8 cellular contexts compared by ENCODE assay signal in the genomic region with DNA sequence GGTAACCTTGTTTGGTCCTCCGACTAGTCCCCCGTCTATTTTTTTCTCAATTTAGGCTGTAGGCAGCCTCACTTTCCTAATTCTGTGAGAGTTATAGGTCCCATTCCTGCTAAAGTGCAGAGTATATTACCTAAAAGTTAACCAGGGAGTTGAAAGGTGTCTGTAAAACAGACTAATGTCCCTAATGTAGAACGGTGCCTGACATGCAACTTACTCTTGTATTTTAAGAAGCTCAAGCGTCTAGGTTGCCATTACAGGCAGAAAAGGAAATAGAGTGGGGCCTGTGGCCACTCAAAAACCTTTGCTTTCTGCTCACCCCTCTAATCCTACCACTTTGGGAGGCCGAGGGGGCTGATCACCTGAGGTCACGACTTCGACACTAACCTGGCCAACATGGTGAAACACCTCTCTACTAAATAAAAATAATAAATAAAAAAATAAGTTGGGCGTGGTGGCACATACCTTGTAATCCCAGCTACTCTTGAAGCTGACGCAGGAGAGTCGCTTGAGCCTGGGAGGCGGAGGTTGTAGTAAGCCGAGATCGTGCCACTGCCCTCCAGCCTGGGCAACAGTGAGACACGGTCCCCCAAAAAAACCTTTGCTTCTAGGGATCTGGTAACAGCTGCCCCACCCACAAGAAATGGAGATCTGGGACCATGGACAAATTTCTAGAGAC. TPM values are rescaled to one million over a fixed set of nuclear protein-coding genes. Genes with fewer than 3 reads are reported as not detected.
DNase-seq lines count a peak whose midpoint lies in the region; ATAC-seq and TF ChIP-seq lines count a peak whose summit lies in the region.

No MANE protein-coding gene starts in this region.

- peak overlapping the region; percentile 88 for H3K9ac ChIP-seq in DND-41 (ENCODE audit: low read depth, low read length)

- intact Hi-C loops in activated CD4-positive, alpha-beta memory T cell treated with anti-CD3 and anti-CD28 coated beads for 36 hours (cut with micrococcal nuclease): loop anchor here (10.0 kb wide), 1 partner anchor 1710 kb away; a partner anchor contains a TSS
- intact Hi-C loops in sigmoid colon (cut with DNase I): loop anchor here (10.0 kb wide), 1 partner anchor 1010 kb away; a partner anchor contains a TSS

- TF ChIP-seq EP300 in sigmoid colon (IDR thresholded peaks at IDR 0.05): no peak

- H3K36me3 Mint-ChIP-seq in activated CD4-positive, alpha-beta memory T cell treated with anti-CD3 and anti-CD28 coated beads for 36 hours: peaks cover 30% of the 10 kb centered on the region

- ATAC-seq in DND-41 (ENCODE audit: insufficient read depth, low read depth) (no peak), foreskin keratinocyte (no peak), HG03342 (IDR thresholded peaks at IDR 0.05; ENCODE audit: unreplicated experiment) (no peak), esophagus mucosa (no peak)

- H2AFZ ChIP-seq in DND-41 (ENCODE audit: low read depth, low read length): no peak overlapping the region

- peaks cover 61% of the 10 kb centered on the region for H3K4me1 ChIP-seq in DND-41 (ENCODE audit: insufficient read depth, low read length)
- peaks cover 11% of the 10 kb centered on the region for H3K4me1 ChIP-seq in foreskin keratinocyte
- H3K4me1 ChIP-seq in sigmoid colon: peaks cover 0 to 37% (median 33%) of the 10 kb centered on the region in 4 donors

- H3K36me3 ChIP-seq in DND-41 (ENCODE audit: insufficient read depth, low read length) (peaks cover 15% of the 10 kb centered on the region; the same call in 1 of the 2 replicates), sigmoid colon (peaks cover 3 to 26% (median 5%) of the 10 kb centered on the region in 4 donors)

- H3K9me3 Mint-ChIP-seq in activated CD4-positive, alpha-beta memory T cell treated with anti-CD3 and anti-CD28 coated beads for 36 hours: peaks cover 4% of the 10 kb centered on the region

- 0% methylated on average over 14 of the region's 14 CpGs for WGBS in sigmoid colon, 2 donors

- H3K4me1 Mint-ChIP-seq in activated CD4-positive, alpha-beta memory T cell treated with anti-CD3 and anti-CD28 coated beads for 36 hours (ENCODE audit: low read depth): peaks cover 47% of the 10 kb centered on the region

- H3K27ac Mint-ChIP-seq in activated CD4-positive, alpha-beta memory T cell treated with anti-CD3 and anti-CD28 coated beads for 36 hours: peak overlapping the region; percentile 100

- H3K9me3 ChIP-seq in DND-41 (ENCODE audit: insufficient read depth, low read length, severe bottlenecking): no peaks in the 10 kb centered on the region
- H3K9me3 ChIP-seq in sigmoid colon: no peaks in the 10 kb centered on the region

- peak overlapping the region; percentile 74 for H3K4me2 ChIP-seq in DND-41 (ENCODE audit: insufficient read depth, low read length)

- peaks cover 8% of the 10 kb centered on the region for H3K27me3 Mint-ChIP-seq in activated CD4-positive, alpha-beta memory T cell treated with anti-CD3 and anti-CD28 coated beads for 36 hours

- CTCF ChIA-PET in activated CD4-positive, alpha-beta memory T cell treated with anti-CD3 and anti-CD28 coated beads for 36 hours (lab: Charles Lee): interaction anchor here (0.6 to 1.7 kb wide), 6 partner anchors 28 to 107 kb away, joined by 3 to 10 read pairs (median 4); a partner anchor contains a TSS

- peaks cover 28% of the 10 kb centered on the region for H4K20me1 ChIP-seq in DND-41 (ENCODE audit: insufficient read depth, low read length)

- H3K4me3 Mint-ChIP-seq in activated CD4-positive, alpha-beta memory T cell treated with anti-CD3 and anti-CD28 coated beads for 36 hours: peak overlapping the region; percentile 95

- peak overlapping the region; percentile 61 to 70 for H3K4me3 ChIP-seq in DND-41 (ENCODE audit: low read depth in 1 of 2, low read length in 2 of 2)
- H3K4me3 ChIP-seq in sigmoid colon: peak overlapping the region; percentile 80 to 94 (median 90)

- H3K27me3 ChIP-seq in DND-41 (ENCODE audit: insufficient read depth, low read length, poor library complexity) (no peaks in the 10 kb centered on the region), foreskin keratinocyte (no peaks in the 10 kb centered on the region), sigmoid colon (no peaks in the 10 kb centered on the region)

- no peak for TF ChIP-seq CTCF in DND-41 (IDR thresholded peaks at IDR 0.05; ENCODE audit: borderline replicate concordance, extremely low read depth, low read length, poor library complexity, severe bottlenecking)
- no peak for TF ChIP-seq CTCF in foreskin keratinocyte (conservative IDR thresholded peaks at IDR 0.05)
- TF ChIP-seq CTCF in sigmoid colon (IDR thresholded peaks at IDR 0.05): no peak

- peak; percentile 50 for DNase-seq in DND-41
- peak; percentile 41 for DNase-seq in LoVo (ENCODE audit: low spot score)
- DNase-seq in activated CD4-positive, alpha-beta memory T cell treated with anti-CD3 and anti-CD28 coated beads for 36 hours: peak; percentile 38
- peak in 1 of 2 donors; percentile 61 for DNase-seq in foreskin keratinocyte
- no peak for DNase-seq in sigmoid colon
- DNase-seq in cortex of kidney (lab: John Stamatoyannopoulos, UW): no peak

- POLR2A ChIA-PET in activated CD4-positive, alpha-beta memory T cell treated with anti-CD3 and anti-CD28 coated beads for 36 hours (lab: Charles Lee): interaction anchor here (0.7 to 6.4 kb wide), 36 partner anchors 8 to 1740 kb away, joined by 3 to 863 read pairs (median 14); a partner anchor contains a TSS

- no peak for TF ChIP-seq POLR2A in sigmoid colon (IDR thresholded peaks at IDR 0.05)

- H3K27ac ChIP-seq in DND-41 (ENCODE audit: low read length): peak overlapping the region; percentile 96
- H3K27ac ChIP-seq in foreskin keratinocyte: peak overlapping the region; percentile 77
- H3K27ac ChIP-seq in sigmoid colon: peak overlapping the region; percentile 96 to 99 (median 98)

- peaks cover 37% of the 10 kb centered on the region for H3K79me2 ChIP-seq in DND-41 (ENCODE audit: insufficient read depth, low read length)

RNA-seq across cellular contexts. Expression of gene HFE, which starts 37.9 kb away (rescaled TPM):
- 1 to 10 TPM; 1.0 to 1.4 TPM for total RNA-seq in activated CD4-positive, alpha-beta memory T cell treated with anti-CD3 and anti-CD28 coated beads for 36 hours
- total RNA-seq in foreskin keratinocyte: 13.2 and 13.6 TPM in 2 replicates
- polyA plus RNA-seq in foreskin keratinocyte: 4.2 and 5.1 TPM in 2 replicates
- total RNA-seq in sigmoid colon: 1 to 10 TPM; 4.4 to 7.8 (median 4.9) TPM
- polyA plus RNA-seq in sigmoid colon: 1 to 10 TPM; 1.6 to 6.9 (median 1.8) TPM
- 4.7 TPM for total RNA-seq in esophagus mucosa

Comparison
In these comparisons a context has a peak if more than half of its experiments do, and no peak if none do; other contexts are left out.
1. DNase-seq: peak in DND-41 (single experiment), LoVo (single experiment) and activated CD4-positive, alpha-beta memory T cell treated with anti-CD3 and anti-CD28 coated beads for 36 hours (single experiment); none in sigmoid colon (single experiment) and cortex of kidney (single experiment).
2. Peak in every context shown above with its lines, with median percentiles within 50 percentile points of each other: H3K27ac ChIP-seq.